ENCODE assay signal across 11 cellular contexts in the genomic region with DNA sequence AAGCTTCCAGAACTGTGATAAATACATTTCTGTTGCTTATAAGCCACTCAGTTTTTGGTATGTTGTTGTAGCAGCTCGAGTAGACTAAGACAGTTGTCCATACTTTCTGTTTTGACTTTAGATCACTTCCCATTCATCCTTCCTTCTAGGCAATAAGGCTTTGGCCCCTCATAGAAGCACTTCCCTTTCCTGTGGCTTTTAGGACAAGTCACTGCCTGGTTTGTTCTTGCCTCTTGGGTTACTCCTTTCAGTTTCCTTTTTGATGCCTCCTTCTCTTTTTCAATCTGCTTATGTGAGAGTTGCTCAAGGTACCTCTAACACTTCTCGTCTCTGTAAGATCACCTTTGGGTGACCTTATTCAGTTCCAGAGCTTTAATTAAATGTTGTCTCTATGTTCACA.
A peak's percentile ranks its signal among the peaks of the same experiment; 100 is the strongest.
DNase-seq lines count a peak whose midpoint lies in the region; ATAC-seq, FAIRE-seq and TF ChIP-seq lines count a peak whose summit lies in the region.
"Had no signal": no experiment of that assay in that cellular context is flagged by ENCODE, and none has a peak within 500 bp of the region (broad histone marks: within the 10 kb centered on the region; RNA-seq: fewer than 3 reads in every experiment).

No MANE protein-coding gene starts in this region.

- peak; percentile 85 for FAIRE-seq in GM18507 (lab: Jason Lieb, UNC)

- H3K4me3 Mint-ChIP-seq in T-helper 17 cell: peak overlapping the region; percentile 13
- H3K4me3 Mint-ChIP-seq in glutamatergic neuron (ENCODE audit: unreplicated experiment): no peak overlapping the region
- H3K4me3 Mint-ChIP-seq: activated naive CD8-positive, alpha-beta T cell had no signal

- H3K4me1 Mint-ChIP-seq in T-helper 17 cell (peaks cover 5% of the 10 kb centered on the region), glutamatergic neuron (ENCODE audit: low read depth, unreplicated experiment) (no peaks in the 10 kb centered on the region)

- TF ChIP-seq CTCF in glutamatergic neuron (IDR thresholded peaks at IDR 0.05; ENCODE audit: partially characterized antibody, unreplicated experiment): no peak

- no peaks in the 10 kb centered on the region for H3K27me3 ChIP-seq in MG63
- H3K27me3 ChIP-seq: transverse colon had no signal

- DNase-seq in GM18507 (ENCODE audit: extremely low spot score, insufficient read length, low read depth) (peak; percentile 26), T-helper 17 cell (no peak), MG63 (no peak), activated gamma-delta T cell treated with Interleukin-2 at 50 U/mL for 16 hours (no peak), NCI-H2227 (lab: John Stamatoyannopoulos, UW; ENCODE audit: unreplicated experiment) (no peak), glutamatergic neuron (no peak)
- DNase-seq: transverse colon had no signal

- ATAC-seq in GM21390 (IDR thresholded peaks at IDR 0.05; ENCODE audit: unreplicated experiment) (peak; percentile 98), HG03175 (IDR thresholded peaks at IDR 0.05; ENCODE audit: unreplicated experiment) (peak; percentile 98), T-helper 17 cell (no peak)
- ATAC-seq: esophagus mucosa had no signal

- H3K27me3 Mint-ChIP-seq in T-helper 17 cell: peaks cover 10% of the 10 kb centered on the region
- no peaks in the 10 kb centered on the region for H3K27me3 Mint-ChIP-seq in glutamatergic neuron (ENCODE audit: unreplicated experiment)
- H3K27me3 Mint-ChIP-seq: activated naive CD8-positive, alpha-beta T cell had no signal

- H3K27ac Mint-ChIP-seq in T-helper 17 cell (no peak overlapping the region), glutamatergic neuron (ENCODE audit: unreplicated experiment) (no peak overlapping the region)
- H3K27ac Mint-ChIP-seq: activated naive CD8-positive, alpha-beta T cell had no signal

- no peaks in the 10 kb centered on the region for H3K36me3 ChIP-seq in MG63
- H3K36me3 ChIP-seq: transverse colon had no signal

- H3K36me3 Mint-ChIP-seq in T-helper 17 cell (ENCODE audit: low read depth) (peaks cover 2% of the 10 kb centered on the region), glutamatergic neuron (ENCODE audit: unreplicated experiment) (no peaks in the 10 kb centered on the region)
- H3K36me3 Mint-ChIP-seq: activated naive CD8-positive, alpha-beta T cell had no signal

- H3K9me3 ChIP-seq in T-helper 17 cell (ENCODE audit: control insufficient read depth, low read length, poor library complexity, severe bottlenecking) (peaks cover 2% of the 10 kb centered on the region), MG63 (no peaks in the 10 kb centered on the region)
- H3K9me3 ChIP-seq: transverse colon had no signal

- no peak overlapping the region for H3K4me3 ChIP-seq in MG63
- H3K4me3 ChIP-seq: transverse colon had no signal

- H3K9me3 Mint-ChIP-seq in glutamatergic neuron (ENCODE audit: unreplicated experiment): no peaks in the 10 kb centered on the region
